ENCODE assay signal across 39 cellular contexts in the genomic region with DNA sequence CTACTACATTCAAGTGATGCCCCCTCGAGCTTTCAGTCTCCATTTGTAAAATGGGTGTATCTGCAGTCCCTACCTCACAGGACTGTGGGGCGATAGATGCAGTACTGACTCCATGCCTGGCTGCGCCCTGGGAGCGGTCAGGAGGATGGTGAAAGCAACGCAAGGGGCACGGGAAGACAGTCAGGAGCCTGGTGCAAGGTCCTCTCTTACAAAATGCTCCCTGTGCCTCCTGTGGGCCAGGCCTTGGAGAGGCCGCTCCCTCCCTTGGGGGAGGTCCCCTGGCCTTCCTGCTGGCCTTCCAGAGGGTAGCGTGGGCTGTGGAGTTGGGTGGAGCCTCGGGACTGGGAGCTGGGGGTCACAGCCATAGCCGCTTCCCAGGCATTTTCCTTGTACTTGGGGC. TPM values are rescaled to one million over a fixed set of nuclear protein-coding genes. Genes with fewer than 3 reads are reported as not detected.
"Had no signal": no experiment of that assay in that cellular context is flagged by ENCODE, and none has a peak within 500 bp of the region (broad histone marks: within the 10 kb centered on the region; RNA-seq: fewer than 3 reads in every experiment).

No MANE protein-coding gene starts in this region.

- H3K27ac ChIP-seq: adrenal gland, body of pancreas, cardiac muscle cell, colonic mucosa, dorsolateral prefrontal cortex, left lung, lower lobe of right lung, parathyroid adenoma, psoas muscle, right atrium auricular region, tibial nerve, VCaP had no signal

- FAIRE-seq: TTC549 had no signal

- ATAC-seq: activated CD4-positive, CD25-positive, alpha-beta regulatory T cell treated with anti-CD3 and anti-CD28 coated beads, Interleukin-2, amount 50 U/mL, for 24 hours; body of pancreas; esophagus mucosa; left lung; lower lobe of right lung; mucosa of descending colon; psoas muscle had no signal

- H3K79me2 ChIP-seq: parathyroid adenoma had no signal

- H3K4me1 ChIP-seq: adrenal gland, body of pancreas, left lung, lower lobe of right lung, parathyroid adenoma, psoas muscle, tibial nerve had no signal

- H3K27me3 Mint-ChIP-seq: activated naive CD8-positive, alpha-beta T cell treated with anti-CD3 and anti-CD28 coated beads for 36 hours had no signal

- DNase-seq: activated CD4-positive, alpha-beta T cell treated with anti-CD3 and anti-CD28 coated beads for 48 hours; activated CD4-positive, alpha-beta T cell treated with anti-CD3 and anti-CD28 coated beads, Interleukin-2, amount 50 U/mL, for 48 hours; activated CD8-positive, alpha-beta memory T cell treated with anti-CD3 and anti-CD28 coated beads for 24 hours; activated effector memory CD4-positive, alpha-beta T cell treated with Interleukin-2 at 50 U/mL for 16 hours; activated naive CD4-positive, alpha-beta T cell treated with Interleukin-2 at 50 U/mL for 16 hours; activated naive CD8-positive, alpha-beta T cell treated with anti-CD3 and anti-CD28 coated beads for 36 hours; adrenal gland; aorta; body of pancreas; cerebellar nuclear complex; colonic mucosa; dorsolateral prefrontal cortex; effector memory CD4-positive, alpha-beta T cell; foreskin fibroblast; hypothalamus; immature natural killer cell; left lung; lower lobe of right lung; mesendoderm; nucleus accumbens; psoas muscle; stimulated activated CD4-positive, alpha-beta T cell treated with anti-CD3 and anti-CD28 coated beads, Interleukin-2, amount 100 ng/mL, for 48 hours; stimulated activated naive CD4-positive, alpha-beta T cell treated with Interleukin-2 at 50 U/mL for 16 hours; T-helper 1 cell had no signal

- H3K9me3 ChIP-seq: adrenal gland, body of pancreas, colonic mucosa, heart left ventricle, left lung, lower lobe of right lung, mucosa of descending colon, psoas muscle, right atrium auricular region, tibial nerve had no signal

- H3K36me3 ChIP-seq: adrenal gland, colonic mucosa, lower lobe of right lung had no signal

- H3K36me3 Mint-ChIP-seq: activated naive CD8-positive, alpha-beta T cell treated with anti-CD3 and anti-CD28 coated beads for 36 hours; immature natural killer cell had no signal

- H3K4me3 Mint-ChIP-seq: activated naive CD8-positive, alpha-beta T cell treated with anti-CD3 and anti-CD28 coated beads for 36 hours; immature natural killer cell had no signal

- H3K27ac Mint-ChIP-seq: activated naive CD8-positive, alpha-beta T cell treated with anti-CD3 and anti-CD28 coated beads for 36 hours; immature natural killer cell had no signal

- H2AFZ ChIP-seq: parathyroid adenoma had no signal

- H3K9ac ChIP-seq: parathyroid adenoma had no signal

- H3K9me3 Mint-ChIP-seq: activated naive CD8-positive, alpha-beta T cell treated with anti-CD3 and anti-CD28 coated beads for 36 hours; immature natural killer cell had no signal

- H3K27me3 ChIP-seq: adrenal gland, body of pancreas, cardiac muscle cell, colonic mucosa, dorsolateral prefrontal cortex, heart left ventricle, left lung, right atrium auricular region, tibial nerve had no signal

- H3K4me3 ChIP-seq: adrenal gland, body of pancreas, cardiac muscle cell, colonic mucosa, dorsolateral prefrontal cortex, heart left ventricle, left lung, lower lobe of right lung, mucosa of descending colon, psoas muscle, right atrium auricular region, tibial nerve had no signal

RNA-seq across cellular contexts. Expression of gene FAM151A, which starts 21.6 kb away (rescaled TPM):
- total RNA-seq: activated naive CD8-positive, alpha-beta T cell treated with anti-CD3 and anti-CD28 coated beads for 36 hours; aorta; body of pancreas; dorsolateral prefrontal cortex; esophagus mucosa; kidney epithelial cell; left lung; lower lobe of right lung; myocyte; psoas muscle; temporal lobe; tibial nerve; ureter had no signal
- polyA plus RNA-seq: immature natural killer cell, neural cell had no signal

RNA-seq across cellular contexts. Expression of gene MROH7, which starts 39.9 kb away (rescaled TPM):
- total RNA-seq: kidney epithelial cell had no signal
- polyA plus RNA-seq: immature natural killer cell, neural cell had no signal

RNA-seq across cellular contexts. Expression of gene ACOT11, which starts 53.7 kb away (rescaled TPM):
- polyA plus RNA-seq: neural cell had no signal
